ENCODE assay signal across 1 cellular context in the genomic region with DNA sequence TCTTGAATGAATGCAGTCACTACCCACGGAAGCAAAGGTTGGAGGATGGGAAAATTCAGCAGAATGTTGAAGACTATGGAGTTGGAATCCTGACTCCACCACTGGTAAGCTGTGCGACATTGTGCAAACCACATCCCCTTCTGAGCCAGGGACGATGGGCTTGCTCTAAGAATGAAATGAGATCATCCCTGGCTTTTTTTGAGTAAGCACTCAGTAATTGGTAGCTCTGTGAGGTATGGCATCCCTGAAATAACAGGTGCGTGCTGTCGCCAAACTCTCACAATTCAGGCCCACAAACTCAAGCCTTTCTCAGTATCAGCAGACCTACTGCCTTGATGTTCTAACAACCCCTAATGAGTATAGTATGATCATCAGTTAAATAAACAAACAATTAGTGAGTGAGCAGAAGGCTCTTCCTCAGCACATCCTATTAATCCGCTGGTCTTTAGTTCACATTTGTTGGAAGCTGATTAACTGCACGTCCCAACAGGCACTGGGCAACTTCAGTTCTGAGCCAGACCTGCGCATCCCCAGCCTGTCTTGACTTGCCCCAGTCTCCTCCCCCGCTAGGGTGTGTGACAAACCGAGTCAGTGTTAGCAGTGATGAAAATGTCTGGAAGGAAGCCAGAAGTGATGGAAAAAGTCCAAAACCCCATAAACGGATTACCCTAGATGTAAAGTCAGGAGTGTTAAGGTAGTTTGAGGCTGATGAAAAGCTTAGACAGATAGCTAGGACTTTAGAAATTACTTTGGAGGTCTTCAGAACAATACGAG.
TF ChIP-seq lines count a peak whose summit lies in the region.

No MANE protein-coding gene starts in this region.

TF ChIP-seq in WTC11, 78 proteins besides CTCF, POLR2A, EP300 and RAD21 (continued from another document):
- TF ChIP-seq, protein P1, sequence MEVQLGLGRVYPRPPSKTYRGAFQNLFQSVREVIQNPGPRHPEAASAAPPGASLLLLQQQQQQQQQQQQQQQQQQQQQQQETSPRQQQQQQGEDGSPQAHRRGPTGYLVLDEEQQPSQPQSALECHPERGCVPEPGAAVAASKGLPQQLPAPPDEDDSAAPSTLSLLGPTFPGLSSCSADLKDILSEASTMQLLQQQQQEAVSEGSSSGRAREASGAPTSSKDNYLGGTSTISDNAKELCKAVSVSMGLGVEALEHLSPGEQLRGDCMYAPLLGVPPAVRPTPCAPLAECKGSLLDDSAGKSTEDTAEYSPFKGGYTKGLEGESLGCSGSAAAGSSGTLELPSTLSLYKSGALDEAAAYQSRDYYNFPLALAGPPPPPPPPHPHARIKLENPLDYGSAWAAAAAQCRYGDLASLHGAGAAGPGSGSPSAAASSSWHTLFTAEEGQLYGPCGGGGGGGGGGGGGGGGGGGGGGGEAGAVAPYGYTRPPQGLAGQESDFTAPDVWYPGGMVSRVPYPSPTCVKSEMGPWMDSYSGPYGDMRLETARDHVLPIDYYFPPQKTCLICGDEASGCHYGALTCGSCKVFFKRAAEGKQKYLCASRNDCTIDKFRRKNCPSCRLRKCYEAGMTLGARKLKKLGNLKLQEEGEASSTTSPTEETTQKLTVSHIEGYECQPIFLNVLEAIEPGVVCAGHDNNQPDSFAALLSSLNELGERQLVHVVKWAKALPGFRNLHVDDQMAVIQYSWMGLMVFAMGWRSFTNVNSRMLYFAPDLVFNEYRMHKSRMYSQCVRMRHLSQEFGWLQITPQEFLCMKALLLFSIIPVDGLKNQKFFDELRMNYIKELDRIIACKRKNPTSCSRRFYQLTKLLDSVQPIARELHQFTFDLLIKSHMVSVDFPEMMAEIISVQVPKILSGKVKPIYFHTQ (CRISPR knock-in tag; IDR thresholded peaks at IDR 0.05), result no peak
- no peak for TF ChIP-seq TP53 (CRISPR knock-in tag; IDR thresholded peaks at IDR 0.05)
- TF ChIP-seq, protein P2, sequence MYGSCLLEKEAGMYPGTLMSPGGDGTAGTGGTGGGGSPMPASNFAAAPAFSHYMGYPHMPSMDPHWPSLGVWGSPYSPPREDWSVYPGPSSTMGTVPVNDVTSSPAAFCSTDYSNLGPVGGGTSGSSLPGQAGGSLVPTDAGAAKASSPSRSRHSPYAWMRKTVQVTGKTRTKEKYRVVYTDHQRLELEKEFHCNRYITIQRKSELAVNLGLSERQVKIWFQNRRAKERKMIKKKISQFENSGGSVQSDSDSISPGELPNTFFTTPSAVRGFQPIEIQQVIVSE (CRISPR knock-in tag; IDR thresholded peaks at IDR 0.05; ENCODE audit: borderline replicate concordance), result no peak
TF ChIP-seq in WTC11: peak in this region for 0.
